ENCODE assay signal across 1 cellular context in the genomic region with DNA sequence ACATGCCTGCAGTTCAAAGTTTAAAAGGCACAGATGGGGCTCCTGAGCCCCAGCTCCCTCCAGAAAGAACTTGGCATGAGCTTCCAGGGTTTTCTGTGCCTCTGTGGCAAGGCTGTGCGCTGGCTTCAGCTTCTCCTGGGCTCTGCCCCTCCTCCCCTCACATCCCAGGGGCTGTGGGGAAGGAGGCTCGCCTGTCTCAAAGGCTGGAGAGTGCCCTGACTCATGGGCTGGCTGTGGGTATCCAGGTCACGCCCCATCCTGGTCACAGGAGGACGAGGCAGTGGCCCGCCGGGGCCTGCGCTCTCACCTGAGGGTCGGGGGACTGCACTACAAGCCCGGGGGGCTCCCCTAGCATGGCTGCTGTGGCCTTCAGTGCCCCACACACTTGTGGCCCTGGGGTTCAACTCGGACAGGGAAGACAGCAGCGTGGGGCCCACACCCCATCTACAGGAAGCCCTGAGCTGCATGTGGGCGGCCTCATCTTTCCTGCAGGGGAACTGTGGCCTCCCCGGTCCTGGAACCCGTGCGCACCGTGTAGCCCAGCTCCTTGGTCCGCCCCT.
TF ChIP-seq lines count a peak whose summit lies in the region.

No MANE protein-coding gene starts in this region.

TF ChIP-seq in HCT116, 20 proteins besides CTCF, POLR2A, EP300 and RAD21 (continued from another document):
- TF ChIP-seq, protein P1, sequence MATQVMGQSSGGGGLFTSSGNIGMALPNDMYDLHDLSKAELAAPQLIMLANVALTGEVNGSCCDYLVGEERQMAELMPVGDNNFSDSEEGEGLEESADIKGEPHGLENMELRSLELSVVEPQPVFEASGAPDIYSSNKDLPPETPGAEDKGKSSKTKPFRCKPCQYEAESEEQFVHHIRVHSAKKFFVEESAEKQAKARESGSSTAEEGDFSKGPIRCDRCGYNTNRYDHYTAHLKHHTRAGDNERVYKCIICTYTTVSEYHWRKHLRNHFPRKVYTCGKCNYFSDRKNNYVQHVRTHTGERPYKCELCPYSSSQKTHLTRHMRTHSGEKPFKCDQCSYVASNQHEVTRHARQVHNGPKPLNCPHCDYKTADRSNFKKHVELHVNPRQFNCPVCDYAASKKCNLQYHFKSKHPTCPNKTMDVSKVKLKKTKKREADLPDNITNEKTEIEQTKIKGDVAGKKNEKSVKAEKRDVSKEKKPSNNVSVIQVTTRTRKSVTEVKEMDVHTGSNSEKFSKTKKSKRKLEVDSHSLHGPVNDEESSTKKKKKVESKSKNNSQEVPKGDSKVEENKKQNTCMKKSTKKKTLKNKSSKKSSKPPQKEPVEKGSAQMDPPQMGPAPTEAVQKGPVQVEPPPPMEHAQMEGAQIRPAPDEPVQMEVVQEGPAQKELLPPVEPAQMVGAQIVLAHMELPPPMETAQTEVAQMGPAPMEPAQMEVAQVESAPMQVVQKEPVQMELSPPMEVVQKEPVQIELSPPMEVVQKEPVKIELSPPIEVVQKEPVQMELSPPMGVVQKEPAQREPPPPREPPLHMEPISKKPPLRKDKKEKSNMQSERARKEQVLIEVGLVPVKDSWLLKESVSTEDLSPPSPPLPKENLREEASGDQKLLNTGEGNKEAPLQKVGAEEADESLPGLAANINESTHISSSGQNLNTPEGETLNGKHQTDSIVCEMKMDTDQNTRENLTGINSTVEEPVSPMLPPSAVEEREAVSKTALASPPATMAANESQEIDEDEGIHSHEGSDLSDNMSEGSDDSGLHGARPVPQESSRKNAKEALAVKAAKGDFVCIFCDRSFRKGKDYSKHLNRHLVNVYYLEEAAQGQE (IDR thresholded peaks at IDR 0.05; ENCODE audit: low read depth) = no peak
- no peak for TF ChIP-seq ELF1 (IDR thresholded peaks at IDR 0.05; ENCODE audit: borderline replicate concordance, low read depth)
- no peak for TF ChIP-seq JUND (IDR thresholded peaks at IDR 0.05)
- TF ChIP-seq EGR1 (IDR thresholded peaks at IDR 0.05; ENCODE audit: low read depth) = no peak
- TF ChIP-seq SRF (IDR thresholded peaks at IDR 0.05; ENCODE audit: low read depth) = no peak
- no peak for TF ChIP-seq CEBPB (IDR thresholded peaks at IDR 0.05; ENCODE audit: low read depth)
- no peak for TF ChIP-seq ZFX (IDR thresholded peaks at IDR 0.05)
- no peak for TF ChIP-seq CBX3 (IDR thresholded peaks at IDR 0.05; ENCODE audit: low read depth)
- TF ChIP-seq, protein P2, sequence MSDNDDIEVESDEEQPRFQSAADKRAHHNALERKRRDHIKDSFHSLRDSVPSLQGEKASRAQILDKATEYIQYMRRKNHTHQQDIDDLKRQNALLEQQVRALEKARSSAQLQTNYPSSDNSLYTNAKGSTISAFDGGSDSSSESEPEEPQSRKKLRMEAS (IDR thresholded peaks at IDR 0.05) = no peak
- no peak for TF ChIP-seq POLR2AphosphoS5 (IDR thresholded peaks at IDR 0.05; ENCODE audit: low read depth, low read length)
- TF ChIP-seq, protein P3, sequence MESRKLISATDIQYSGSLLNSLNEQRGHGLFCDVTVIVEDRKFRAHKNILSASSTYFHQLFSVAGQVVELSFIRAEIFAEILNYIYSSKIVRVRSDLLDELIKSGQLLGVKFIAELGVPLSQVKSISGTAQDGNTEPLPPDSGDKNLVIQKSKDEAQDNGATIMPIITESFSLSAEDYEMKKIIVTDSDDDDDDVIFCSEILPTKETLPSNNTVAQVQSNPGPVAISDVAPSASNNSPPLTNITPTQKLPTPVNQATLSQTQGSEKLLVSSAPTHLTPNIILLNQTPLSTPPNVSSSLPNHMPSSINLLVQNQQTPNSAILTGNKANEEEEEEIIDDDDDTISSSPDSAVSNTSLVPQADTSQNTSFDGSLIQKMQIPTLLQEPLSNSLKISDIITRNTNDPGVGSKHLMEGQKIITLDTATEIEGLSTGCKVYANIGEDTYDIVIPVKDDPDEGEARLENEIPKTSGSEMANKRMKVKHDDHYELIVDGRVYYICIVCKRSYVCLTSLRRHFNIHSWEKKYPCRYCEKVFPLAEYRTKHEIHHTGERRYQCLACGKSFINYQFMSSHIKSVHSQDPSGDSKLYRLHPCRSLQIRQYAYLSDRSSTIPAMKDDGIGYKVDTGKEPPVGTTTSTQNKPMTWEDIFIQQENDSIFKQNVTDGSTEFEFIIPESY (IDR thresholded peaks at IDR 0.05; ENCODE audit: extremely low read depth, insufficient replicate concordance, low read length) = no peak
- TF ChIP-seq FOSL1 (IDR thresholded peaks at IDR 0.05; ENCODE audit: low read depth) = no peak
- TF ChIP-seq EZH2 (IDR thresholded peaks at IDR 0.05) = no peak
- no peak for TF ChIP-seq ZNF274 (IDR thresholded peaks at IDR 0.05; ENCODE audit: low read depth, low read length)
- no peak for TF ChIP-seq TCF7L2 (IDR thresholded peaks at IDR 0.05; ENCODE audit: borderline replicate concordance, extremely low read depth, insufficient read depth, insufficient read length)
